Comparison of ENCODE assay signal across 15 cellular contexts in the genomic region with DNA sequence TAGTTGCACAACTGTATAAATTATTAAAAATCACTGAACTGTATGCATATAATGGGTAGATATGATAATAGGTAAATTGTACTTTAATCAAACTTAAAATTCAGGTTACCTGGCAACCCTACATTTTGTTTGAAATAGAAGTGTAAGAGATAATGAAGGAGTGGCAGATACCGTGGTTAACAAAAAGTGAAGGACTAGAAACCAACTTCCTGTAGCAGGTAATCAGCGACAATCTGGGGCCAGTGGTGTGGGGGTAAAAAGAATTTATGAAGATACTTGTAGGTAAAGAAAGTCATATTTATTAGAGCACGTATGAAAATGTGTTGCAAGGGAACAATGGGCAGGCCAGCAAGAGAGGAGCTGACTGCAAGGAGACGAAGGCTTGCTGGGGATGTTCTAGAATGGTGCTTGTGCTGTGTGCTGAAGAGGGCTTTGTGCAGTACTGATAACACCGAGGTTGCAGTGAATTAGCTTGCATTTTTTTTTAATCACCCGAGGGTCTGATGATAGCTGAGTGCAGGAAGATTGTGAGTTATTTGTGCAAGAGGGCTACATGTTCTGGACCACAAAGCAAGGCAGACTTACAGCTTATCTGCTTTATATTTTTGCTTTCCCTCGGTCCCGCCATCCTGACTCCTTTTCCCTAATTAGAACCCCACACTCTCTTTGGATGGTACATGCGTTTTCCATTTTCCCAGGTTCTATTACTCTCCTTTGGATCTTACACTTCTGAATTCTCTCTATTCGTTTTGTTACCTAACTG. TPM values are rescaled to one million over a fixed set of nuclear protein-coding genes. Genes with fewer than 3 reads are reported as not detected.
DNase-seq lines count a peak whose midpoint lies in the region; ATAC-seq, FAIRE-seq and TF ChIP-seq lines count a peak whose summit lies in the region.
"Had no signal": no experiment of that assay in that cellular context is flagged by ENCODE, and none has a peak within 500 bp of the region (broad histone marks: within the 10 kb centered on the region; RNA-seq: fewer than 3 reads in every experiment).

No MANE protein-coding gene starts in this region.

- no peak for TF ChIP-seq RAD21 in HepG2 (CRISPR knock-in tag; IDR thresholded peaks at IDR 0.05)

- in situ Hi-C loops in HepG2 (cut with HindIII; ENCODE audit: extremely low pct_ligation_motif_present, low pct_unique_long_range_greater_than_20kb) = no loop called here

- H3K27ac ChIP-seq in HepG2 (ENCODE audit: extremely low read length, insufficient read depth, low read length) (no peak overlapping the region), right lobe of liver (no peak overlapping the region), SK-N-MC (peak overlapping the region; percentile 79)

- no peak for FAIRE-seq in HepG2 (lab: Jason Lieb, UNC)
- FAIRE-seq: A204.1, H1, HTR-8/SVneo had no signal

- H3K36me3 ChIP-seq in HepG2 (replicated peaks in 1 of 2; ENCODE audit: control insufficient read depth in 1 of 2, insufficient read depth in 2 of 2, low read length in 2 of 2) (no peaks in the 10 kb centered on the region), right lobe of liver (no peaks in the 10 kb centered on the region), SK-N-MC (ENCODE audit: insufficient read depth, low read length) (no peaks in the 10 kb centered on the region)
- H3K36me3 ChIP-seq: HAP-1 had no signal

- H3K79me2 ChIP-seq in HepG2 (ENCODE audit: insufficient read depth, low read length) = peaks cover under 1% of the 10 kb centered on the region

- TF ChIP-seq POLR2A in HepG2 (IDR thresholded peaks at IDR 0.05; ENCODE audit: insufficient read depth in 1 of 2, low read depth in 2 of 2, low read length in 2 of 2) (no peak), right lobe of liver (IDR thresholded peaks at IDR 0.05) (no peak)

- no peak overlapping the region for H2AFZ ChIP-seq in HepG2 (ENCODE audit: low read length)

- CTCF ChIA-PET in HepG2 (lab: Yijun Ruan, JAX; ENCODE audit: low intra/inter-chr PET ratio, low total read pairs) = no interaction called here

- H3K4me3 ChIP-seq in HepG2 (replicated peaks in 1 of 3; ENCODE audit: insufficient read depth in 1 of 3, low read depth in 2 of 3, low read length in 3 of 3) (no peak overlapping the region), right lobe of liver (no peak overlapping the region), SK-N-MC (no peak overlapping the region)
- H3K4me3 ChIP-seq: HAP-1 had no signal

- H3K9ac ChIP-seq in HepG2 (ENCODE audit: insufficient read depth, low read depth, low read length) (no peak overlapping the region), SK-N-MC (ENCODE audit: insufficient read length) (no peak overlapping the region)

- intact Hi-C loops in HepG2 (cut with micrococcal nuclease; ENCODE audit: unreplicated experiment) (loop anchor here (10.0 kb wide), 1 partner anchor 62 kb away; no protein-coding TSS in a partner anchor), right lobe of liver (cut with DNase I) (no loop called here), cardiac septum (cut with DNase I) (no loop called here)

- no peaks in the 10 kb centered on the region for H3K9me3 ChIP-seq in HepG2 (ENCODE audit: low read length)
- H3K9me3 ChIP-seq in right lobe of liver = no peaks in the 10 kb centered on the region
- no peaks in the 10 kb centered on the region for H3K9me3 ChIP-seq in SK-N-MC (ENCODE audit: low read depth, low read length)
- H3K9me3 ChIP-seq: HAP-1 had no signal

- no peak for DNase-seq in HepG2 (ENCODE audit: low spot score)
- DNase-seq in right lobe of liver = no peak
- no peak for DNase-seq in SK-N-MC (ENCODE audit: low read depth, low spot score)
- DNase-seq in central memory CD4-positive, alpha-beta T cell = peak; percentile 24
- DNase-seq in NCI-H82 (lab: John Stamatoyannopoulos, UW) = no peak
- no peak for DNase-seq in cardiac septum (ENCODE audit: low spot score)
- no peak for DNase-seq in NCI-H526 treated with DMSO at 0.1 percent for 48 hours (lab: John Stamatoyannopoulos, UW)
- DNase-seq: DMS53, GF-D8, HFFc6 had no signal

- no peak for ATAC-seq in HepG2
- ATAC-seq in right lobe of liver = no peak

- no peak overlapping the region for H3K4me2 ChIP-seq in HepG2 (ENCODE audit: low read depth, low read length)

- TF ChIP-seq CTCF in HepG2 (CRISPR knock-in tag; IDR thresholded peaks at IDR 0.05) (no peak), right lobe of liver (IDR thresholded peaks at IDR 0.05) (no peak)

- BruUV-seq in HepG2 (replicated peaks; lab: Mats Ljungman, UMichigan) = no TSS peak

- POLR2A ChIA-PET in HepG2 (lab: Yijun Ruan, JAX) = no interaction called here

- H3K27me3 ChIP-seq in HepG2 (ENCODE audit: control insufficient read depth in 1 of 2, insufficient read depth in 2 of 2, low read length in 2 of 2) = no peaks in the 10 kb centered on the region; a peak in 1 of 5 replicates
- no peaks in the 10 kb centered on the region for H3K27me3 ChIP-seq in right lobe of liver

- H4K20me1 ChIP-seq in HepG2 (ENCODE audit: insufficient read depth, low read length) = no peaks in the 10 kb centered on the region

- TF ChIP-seq EP300 in HepG2 (IDR thresholded peaks at IDR 0.05; ENCODE audit: low read depth in 2 of 2, low read length in 2 of 2) (no peak), HepG2 (CRISPR knock-in tag; IDR thresholded peaks at IDR 0.05; ENCODE audit: borderline replicate concordance) (no peak)

- WGBS in HepG2 (ENCODE audit: low lambda C conversion rate) = 60% methylated on average over 10 of the region's 10 CpGs
- 59% methylated on average over 9 of the region's 10 CpGs for WGBS in right lobe of liver (ENCODE audit: insufficient coverage, low coverage, low lambda C conversion rate, missing lambda C conversion rate)

- H3K4me1 ChIP-seq in HepG2 (ENCODE audit: insufficient read depth, low read length) (peaks cover 33% of the 10 kb centered on the region), right lobe of liver (peaks cover 0 to 3% (median 0%) of the 10 kb centered on the region in 4 donors)

TF ChIP-seq in HepG2, 621 proteins besides CTCF, POLR2A, EP300 and RAD21:
- TF ChIP-seq NAIF1 (CRISPR knock-in tag; IDR thresholded peaks at IDR 0.05; ENCODE audit: borderline replicate concordance) (no peak), EHMT2 (IDR thresholded peaks at IDR 0.05; ENCODE audit: borderline replicate concordance, low read depth, low read length) (no peak), ZNF678 (CRISPR knock-in tag; IDR thresholded peaks at IDR 0.05) (peak; percentile 59; the same call in 1 of the 2 replicates), KLF12 (CRISPR knock-in tag; IDR thresholded peaks at IDR 0.05; ENCODE audit: borderline replicate concordance) (no peak)

RNA-seq across cellular contexts. Expression of gene ENPP1, which starts 4.6 kb away (rescaled TPM):
- total RNA-seq in HepG2 (2016; rRNA removed; fragmentation: Illumina TruSeq; extraction: Trizol) (45.8 and 56.5 TPM in 2 replicates), right lobe of liver (10 to 100 TPM; 27.5 to 61.6 (median 45.6) TPM), cardiac septum (3.3 TPM)
- 10.1 and 11.5 TPM in 2 replicates for total RNA-seq in HepG2 (2016; cell fraction: cytosol; rRNA removed; fragmentation: Illumina TruSeq; extraction: Trizol; ENCODE audit: low read depth)
- total RNA-seq in HepG2 (2016; cell fraction: insoluble cytoplasmic fraction; rRNA removed; fragmentation: Illumina TruSeq; extraction: Trizol) = 42.4 and 56.4 TPM in 2 replicates
- total RNA-seq in HepG2 (2016; cell fraction: membrane; rRNA removed; fragmentation: Illumina TruSeq; extraction: Trizol) = 25.5 and 30.0 TPM in 2 replicates
- total RNA-seq in HepG2 (2016; cell fraction: nucleus; rRNA removed; fragmentation: Illumina TruSeq; extraction: Trizol) = 64.8 and 75.0 TPM in 2 replicates
- polyA plus RNA-seq in HepG2 (2011; rRNA removed) = 108 and 160 TPM in 2 replicates
- polyA plus RNA-seq in HepG2 (2011; cell fraction: cytosol; rRNA removed) = 44.8 and 69.4 TPM in 2 replicates
- polyA plus RNA-seq in HepG2 (2011; cell fraction: nucleus; rRNA removed) = 68.4 and 74.0 TPM in 2 replicates
- polyA plus RNA-seq in HepG2 (2012) = 78.0 and 114 TPM in 2 replicates
- polyA plus RNA-seq in HepG2 (2016; cell fraction: cytosol; fragmentation: Illumina TruSeq; extraction: Trizol; ENCODE audit: low read depth) = 4.9 and 5.0 TPM in 2 replicates
- polyA plus RNA-seq in HepG2 (2016; cell fraction: insoluble cytoplasmic fraction; fragmentation: Illumina TruSeq; extraction: Trizol; ENCODE audit: low read depth) = 31.1 and 31.2 TPM in 2 replicates
- polyA plus RNA-seq in HepG2 (2016; cell fraction: membrane; fragmentation: Illumina TruSeq; extraction: Trizol; ENCODE audit: low read depth) = 16.0 and 17.5 TPM in 2 replicates
- 60.5 and 63.3 TPM in 2 replicates for polyA plus RNA-seq in HepG2 (2016; cell fraction: nucleus; fragmentation: Illumina TruSeq; extraction: Trizol; ENCODE audit: insufficient read depth, low read depth)
- 0.54 and 87.5 TPM in 2 replicates for polyA minus RNA-seq in HepG2 (2011; rRNA and poly(A)+ RNA removed; ENCODE audit: low replicate concordance)
- polyA minus RNA-seq in HepG2 (2011; cell fraction: cytosol; rRNA and poly(A)+ RNA removed) = 133 and 175 TPM in 2 replicates
- 269 and 305 TPM in 2 replicates for polyA minus RNA-seq in HepG2 (2011; cell fraction: nucleus; rRNA and poly(A)+ RNA removed)
- polyA plus RNA-seq: CD14-positive monocyte had no signal
